11 cellular contexts compared by ENCODE assay signal in the genomic region with DNA sequence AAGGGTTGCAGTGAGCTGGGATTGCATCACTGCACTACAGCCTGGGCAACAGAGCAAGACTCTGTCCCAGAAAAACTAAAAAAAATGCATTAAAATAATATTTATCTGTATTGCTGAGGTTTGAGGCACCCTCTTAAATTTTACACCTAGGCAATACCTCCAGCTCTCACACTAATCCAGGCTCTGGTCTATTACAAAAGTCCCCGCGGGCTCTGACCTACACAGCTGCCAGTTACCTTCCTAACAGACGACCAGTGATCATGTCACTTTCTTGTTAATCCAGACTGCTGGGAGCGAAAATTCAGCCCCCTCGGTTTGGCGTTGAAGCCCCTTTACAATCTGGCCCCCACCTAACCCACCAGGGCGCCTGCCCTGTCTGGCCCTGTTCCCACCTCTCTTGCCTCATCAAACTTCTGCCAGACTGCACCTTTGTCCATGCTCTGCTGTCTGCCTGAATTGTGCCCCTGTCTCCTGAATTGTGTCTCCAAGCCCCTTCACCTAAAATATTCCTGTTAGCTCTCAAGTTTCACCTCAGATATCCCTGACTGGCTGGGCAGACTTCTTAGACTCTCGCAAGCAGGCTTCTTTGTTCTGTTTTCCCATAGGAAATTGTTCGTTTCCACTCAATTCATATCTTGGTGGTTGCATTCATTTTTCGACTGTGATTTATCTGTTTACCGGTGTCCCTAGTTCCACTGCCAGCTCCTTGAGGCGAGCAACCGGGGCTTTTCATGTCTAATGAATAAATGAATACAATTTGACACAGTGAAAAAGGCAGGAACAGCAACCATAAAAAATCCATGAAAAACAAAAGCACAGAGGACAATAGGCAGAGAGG.
DNase-seq lines count a peak whose midpoint lies in the region; ATAC-seq and TF ChIP-seq lines count a peak whose summit lies in the region.
"Had no signal": no experiment of that assay in that cellular context is flagged by ENCODE, and none has a peak within 500 bp of the region (broad histone marks: within the 10 kb centered on the region; RNA-seq: fewer than 3 reads in every experiment).

No MANE protein-coding gene starts in this region.

- H3K4me3 Mint-ChIP-seq in activated naive CD4-positive, alpha-beta T cell treated with anti-CD3 and anti-CD28 coated beads, Interleukin-2, amount 50 U/mL, for 24 hours, result peak overlapping the region; percentile 11
- H3K4me3 Mint-ChIP-seq in activated naive CD8-positive, alpha-beta T cell treated with anti-CD3 and anti-CD28 coated beads, Interleukin-2, amount 50 U/mL, for 24 hours, result no peak overlapping the region
- peak overlapping the region; percentile 14 for H3K4me3 Mint-ChIP-seq in type B pancreatic cell

- H3K4me1 ChIP-seq in lung (ENCODE audit: control insufficient read depth in 2 of 2, insufficient read depth in 2 of 2, low read length in 2 of 2), result peaks cover 4 to 10% of the 10 kb centered on the region in 2 donors

- H3K4me1 Mint-ChIP-seq in activated naive CD4-positive, alpha-beta T cell treated with anti-CD3 and anti-CD28 coated beads, Interleukin-2, amount 50 U/mL, for 24 hours, result peaks cover 92% of the 10 kb centered on the region
- peaks cover 76% of the 10 kb centered on the region for H3K4me1 Mint-ChIP-seq in activated naive CD8-positive, alpha-beta T cell treated with anti-CD3 and anti-CD28 coated beads, Interleukin-2, amount 50 U/mL, for 24 hours
- H3K4me1 Mint-ChIP-seq in type B pancreatic cell (ENCODE audit: unreplicated experiment), result peaks cover 18% of the 10 kb centered on the region

- WGBS in lung, 2 donors, result 59 to 62% methylated on average over 13 of the region's 13 CpGs

- H3K27me3 ChIP-seq in lung (ENCODE audit: control insufficient read depth, insufficient read depth), result no peaks in the 10 kb centered on the region

- DNase-seq in activated naive CD4-positive, alpha-beta T cell treated with Interleukin-2 at 50 U/mL for 16 hours, result no peak
- DNase-seq in activated naive CD8-positive, alpha-beta T cell treated with anti-CD3 and anti-CD28 coated beads, Interleukin-2, amount 50 U/mL, for 24 hours, result no peak
- no peak for DNase-seq in lung (ENCODE audit: low spot score)
- no peak for DNase-seq in type B pancreatic cell (ENCODE audit: extremely low spot score, unreplicated experiment)
- no peak for DNase-seq in SIG-M5 treated with dmso at 0.1 percent for 504 hours (lab: John Stamatoyannopoulos, UW; ENCODE audit: unreplicated experiment)
- DNase-seq: amniotic stem cell; NCI-H748 treated with DMSO at 0.1 percent for 48 hours; stimulated activated CD4-positive, alpha-beta T cell treated with anti-CD3 and anti-CD28 coated beads, Interleukin-4, amount 100 ng/mL, for 4 hours had no signal

- peak overlapping the region; percentile 92 for H3K27ac Mint-ChIP-seq in activated naive CD4-positive, alpha-beta T cell treated with anti-CD3 and anti-CD28 coated beads, Interleukin-2, amount 50 U/mL, for 24 hours
- peak overlapping the region; percentile 84 for H3K27ac Mint-ChIP-seq in activated naive CD8-positive, alpha-beta T cell treated with anti-CD3 and anti-CD28 coated beads, Interleukin-2, amount 50 U/mL, for 24 hours
- peak overlapping the region; percentile 74 for H3K27ac Mint-ChIP-seq in type B pancreatic cell

- no peaks in the 10 kb centered on the region for H3K36me3 ChIP-seq in lung (ENCODE audit: control insufficient read depth in 2 of 2, insufficient read depth in 2 of 2, low read length in 2 of 2)

- H3K27me3 Mint-ChIP-seq in activated naive CD4-positive, alpha-beta T cell treated with anti-CD3 and anti-CD28 coated beads, Interleukin-2, amount 50 U/mL, for 24 hours, result no peaks in the 10 kb centered on the region
- no peaks in the 10 kb centered on the region for H3K27me3 Mint-ChIP-seq in activated naive CD8-positive, alpha-beta T cell treated with anti-CD3 and anti-CD28 coated beads, Interleukin-2, amount 50 U/mL, for 24 hours
- no peaks in the 10 kb centered on the region for H3K27me3 Mint-ChIP-seq in type B pancreatic cell

- no peaks in the 10 kb centered on the region for H3K9me3 ChIP-seq in lung (ENCODE audit: control insufficient read depth in 2 of 2, insufficient read depth in 1 of 2, low read length in 1 of 2)

- peaks cover 6% of the 10 kb centered on the region for H3K36me3 Mint-ChIP-seq in activated naive CD4-positive, alpha-beta T cell treated with anti-CD3 and anti-CD28 coated beads, Interleukin-2, amount 50 U/mL, for 24 hours
- peaks cover 3% of the 10 kb centered on the region for H3K36me3 Mint-ChIP-seq in activated naive CD8-positive, alpha-beta T cell treated with anti-CD3 and anti-CD28 coated beads, Interleukin-2, amount 50 U/mL, for 24 hours (ENCODE audit: low read depth)
- H3K36me3 Mint-ChIP-seq in type B pancreatic cell, result no peaks in the 10 kb centered on the region

- H3K9me3 Mint-ChIP-seq in activated naive CD4-positive, alpha-beta T cell treated with anti-CD3 and anti-CD28 coated beads, Interleukin-2, amount 50 U/mL, for 24 hours, result no peaks in the 10 kb centered on the region
- no peaks in the 10 kb centered on the region for H3K9me3 Mint-ChIP-seq in activated naive CD8-positive, alpha-beta T cell treated with anti-CD3 and anti-CD28 coated beads, Interleukin-2, amount 50 U/mL, for 24 hours
- H3K9me3 Mint-ChIP-seq in type B pancreatic cell, result no peaks in the 10 kb centered on the region

- no peak overlapping the region for H3K4me3 ChIP-seq in lung

- TF ChIP-seq CTCF in lung (IDR thresholded peaks at IDR 0.05; ENCODE audit: control extremely low read depth, extremely low read depth) (no peak), type B pancreatic cell (conservative IDR thresholded peaks at IDR 0.05) (no peak)

- no peak for ATAC-seq in activated naive CD8-positive, alpha-beta T cell treated with anti-CD3 and anti-CD28 coated beads, Interleukin-2, amount 50 U/mL, for 24 hours
- ATAC-seq in lung (ENCODE audit: insufficient read depth, low FRiP score) (no peak), HG02678 (IDR thresholded peaks at IDR 0.05; ENCODE audit: unreplicated experiment) (no peak), GM21786 (IDR thresholded peaks at IDR 0.05; ENCODE audit: unreplicated experiment) (no peak)

- H3K27ac ChIP-seq in lung (ENCODE audit: low read depth in 1 of 2, low read length in 1 of 2), result peak overlapping the region; percentile 23 to 77
